In the genomic region with DNA sequence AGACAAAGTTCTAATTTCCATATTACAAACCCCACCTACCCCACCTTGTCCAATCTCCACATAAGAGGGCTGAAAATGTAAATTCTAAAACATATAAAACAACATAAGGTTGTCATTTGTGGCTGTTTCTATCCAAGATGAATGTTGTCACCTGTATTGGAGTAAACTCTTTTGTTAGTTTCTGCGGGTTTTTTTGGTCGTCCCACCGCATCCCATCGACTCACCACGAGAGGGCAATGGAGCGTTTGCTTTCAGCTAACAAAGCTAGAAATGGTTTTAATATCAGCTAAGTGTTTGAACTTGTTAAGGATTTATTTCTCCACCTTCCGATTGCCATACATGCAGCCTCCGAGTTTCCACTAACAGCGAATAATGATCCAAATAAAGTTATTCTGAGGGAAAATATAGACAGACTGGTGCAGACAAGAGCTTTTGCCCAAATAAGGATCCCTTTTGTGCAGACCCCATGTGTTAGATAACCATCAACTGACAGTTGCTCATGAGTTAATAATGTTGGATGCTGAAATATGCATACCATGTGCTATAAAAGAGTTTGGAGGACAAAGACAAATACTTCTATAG, we compare ENCODE assay signal across 8 cellular contexts.
DNase-seq lines count a peak whose midpoint lies in the region; ATAC-seq, FAIRE-seq and TF ChIP-seq lines count a peak whose summit lies in the region.

No MANE protein-coding gene starts in this region.

- H3K36me3 Mint-ChIP-seq in activated CD8-positive, alpha-beta memory T cell treated with anti-CD3 and anti-CD28 coated beads, Interleukin-2, amount 10 ng/mL, durations not matched to agents 7 days and 5 days, result peaks cover 24% of the 10 kb centered on the region
- H3K36me3 Mint-ChIP-seq in endodermal cell (ENCODE audit: low read depth), result no peaks in the 10 kb centered on the region

- H3K9ac ChIP-seq in endodermal cell (ENCODE audit: extremely low read depth, low read length, poor library complexity, severe bottlenecking), result no peak overlapping the region

- H3K27ac ChIP-seq in endodermal cell (ENCODE audit: low read depth, low read length), result no peak overlapping the region

- H3K4me3 ChIP-seq in endodermal cell (ENCODE audit: low read length), result peak overlapping the region; percentile 38

- no peaks in the 10 kb centered on the region for H3K27me3 Mint-ChIP-seq in activated CD8-positive, alpha-beta memory T cell treated with anti-CD3 and anti-CD28 coated beads, Interleukin-2, amount 10 ng/mL, durations not matched to agents 7 days and 5 days
- no peaks in the 10 kb centered on the region for H3K27me3 Mint-ChIP-seq in endodermal cell (ENCODE audit: insufficient read depth)

- peak overlapping the region; percentile 81 for H3K27ac Mint-ChIP-seq in activated CD8-positive, alpha-beta memory T cell treated with anti-CD3 and anti-CD28 coated beads, Interleukin-2, amount 10 ng/mL, durations not matched to agents 7 days and 5 days
- no peak overlapping the region for H3K27ac Mint-ChIP-seq in endodermal cell

- H3K9me3 Mint-ChIP-seq in activated CD8-positive, alpha-beta memory T cell treated with anti-CD3 and anti-CD28 coated beads, Interleukin-2, amount 10 ng/mL, durations not matched to agents 7 days and 5 days (ENCODE audit: low read depth), result no peaks in the 10 kb centered on the region
- no peaks in the 10 kb centered on the region for H3K9me3 Mint-ChIP-seq in endodermal cell

- peak; percentile 92 for TF ChIP-seq CTCF in endodermal cell (conservative IDR thresholded peaks at IDR 0.05)

- peak; percentile 88 for FAIRE-seq in A204.1 (lab: Jason Lieb, UNC)

- DNase-seq in NCI-H774 (lab: John Stamatoyannopoulos, UW) (peak; percentile 74), endodermal cell (peak; percentile 85), mucosa of gallbladder (ENCODE audit: low spot score) (peak; percentile 81)
- peak; percentile 89 for DNase-seq in activated CD8-positive, alpha-beta memory T cell treated with anti-CD3 and anti-CD28 coated beads, Interleukin-2, amount 10 ng/mL, durations not matched to agents 7 days and 5 days
- peak; percentile 79 for DNase-seq in stimulated activated CD8-positive, alpha-beta memory T cell treated with anti-CD3 and anti-CD28 coated beads, Interleukin-4, amount 100 ng/mL, for 48 hours

- no peaks in the 10 kb centered on the region for H3K27me3 ChIP-seq in endodermal cell (ENCODE audit: control insufficient read depth, insufficient read depth, low read length, poor library complexity, severe bottlenecking)

- CTCF ChIA-PET in activated CD8-positive, alpha-beta memory T cell treated with anti-CD3 and anti-CD28 coated beads, Interleukin-2, amount 10 ng/mL, durations not matched to agents 7 days and 5 days (lab: Charles Lee), result interaction anchor here (0.5 to 11.1 kb wide), 35 partner anchors 10 to 229 kb away, joined by 3 to 148 read pairs (median 5); a partner anchor contains a TSS

- peak overlapping the region; percentile 45 for H3K4me3 Mint-ChIP-seq in activated CD8-positive, alpha-beta memory T cell treated with anti-CD3 and anti-CD28 coated beads, Interleukin-2, amount 10 ng/mL, durations not matched to agents 7 days and 5 days
- no peak overlapping the region for H3K4me3 Mint-ChIP-seq in endodermal cell

- peaks cover 8% of the 10 kb centered on the region for H3K4me1 ChIP-seq in endodermal cell (ENCODE audit: control insufficient read depth, insufficient read depth, low read length)

- 13 to 22% methylated on average over 3 to 9 of the region's 9 CpGs for WGBS in endodermal cell (ENCODE audit: insufficient coverage in 1 of 2, insufficient read length in 1 of 2), 2 experiments

- ATAC-seq in GM18520 (IDR thresholded peaks at IDR 0.05; ENCODE audit: unreplicated experiment) (peak; percentile 27), HG03342 (IDR thresholded peaks at IDR 0.05; ENCODE audit: unreplicated experiment) (peak; percentile 55)
- ATAC-seq in activated CD8-positive, alpha-beta memory T cell treated with anti-CD3 and anti-CD28 coated beads, Interleukin-2, amount 10 ng/mL, durations not matched to agents 7 days and 5 days, result peak; percentile 73

- H3K36me3 ChIP-seq in endodermal cell (ENCODE audit: control insufficient read depth, insufficient read depth, low read length), result no peaks in the 10 kb centered on the region

- peaks cover 62% of the 10 kb centered on the region for H3K4me1 Mint-ChIP-seq in activated CD8-positive, alpha-beta memory T cell treated with anti-CD3 and anti-CD28 coated beads, Interleukin-2, amount 10 ng/mL, durations not matched to agents 7 days and 5 days
- H3K4me1 Mint-ChIP-seq in endodermal cell, result peaks cover 39% of the 10 kb centered on the region

- H3K9me3 ChIP-seq in endodermal cell (ENCODE audit: control insufficient read depth, low read length), result no peaks in the 10 kb centered on the region
